ENCODE assay signal across 13 cellular contexts in genomic region chr2:173657996-173658717, GRCh38.
DNase-seq lines count a peak whose midpoint lies in the region; ATAC-seq, FAIRE-seq and TF ChIP-seq lines count a peak whose summit lies in the region.
"Had no signal": no experiment of that assay in that cellular context is flagged by ENCODE, and none has a peak within 500 bp of the region (broad histone marks: within the 10 kb centered on the region; RNA-seq: fewer than 3 reads in every experiment).

No MANE protein-coding gene starts in this region.

- FAIRE-seq in HTR-8/SVneo (lab: Jason Lieb, UNC): peak; percentile 91

- no peak overlapping the region for H3K27ac ChIP-seq in left lung
- H3K27ac ChIP-seq: SK-N-MC had no signal

- H3K9me3 Mint-ChIP-seq in brain: peaks cover 0 to 3% (median 0%) of the 10 kb centered on the region in 5 experiments
- no peaks in the 10 kb centered on the region for H3K9me3 Mint-ChIP-seq in stimulated activated naive B cell treated with anti-CD40 and anti-IgM and Interleukin-4, amounts not matched to agents 10 μg/mL and 1 μg/mL and 100 μg/mL, for 72 hours
- H3K9me3 Mint-ChIP-seq: H9 had no signal

- peaks cover 0 to 5% of the 10 kb centered on the region in 2 donors for H3K27me3 ChIP-seq in left lung

- intact Hi-C loops in left lung (cut with DNase I): no loop called here

- H3K27ac Mint-ChIP-seq in brain: peak overlapping the region in 3 of 5 experiments; percentile 22 to 66 (median 37)
- H3K27ac Mint-ChIP-seq in stimulated activated naive B cell treated with anti-CD40 and anti-IgM and Interleukin-4, amounts not matched to agents 10 μg/mL and 1 μg/mL and 100 μg/mL, for 72 hours: no peak overlapping the region
- H3K27ac Mint-ChIP-seq: H9 had no signal

- H3K27me3 Mint-ChIP-seq in brain: peaks cover 4% of the 10 kb centered on the region
- peaks cover 13 to 14% of the 10 kb centered on the region in 2 donors for H3K27me3 Mint-ChIP-seq in stimulated activated naive B cell treated with anti-CD40 and anti-IgM and Interleukin-4, amounts not matched to agents 10 μg/mL and 1 μg/mL and 100 μg/mL, for 72 hours

- peaks cover 70% of the 10 kb centered on the region for H3K4me1 Mint-ChIP-seq in brain
- no peaks in the 10 kb centered on the region for H3K4me1 Mint-ChIP-seq in stimulated activated naive B cell treated with anti-CD40 and anti-IgM and Interleukin-4, amounts not matched to agents 10 μg/mL and 1 μg/mL and 100 μg/mL, for 72 hours

- no peaks in the 10 kb centered on the region for H3K36me3 Mint-ChIP-seq in brain
- H3K36me3 Mint-ChIP-seq in stimulated activated naive B cell treated with anti-CD40 and anti-IgM and Interleukin-4, amounts not matched to agents 10 μg/mL and 1 μg/mL and 100 μg/mL, for 72 hours: no peaks in the 10 kb centered on the region

- ATAC-seq in left lung (peak; percentile 57), HG03354 (IDR thresholded peaks at IDR 0.05; ENCODE audit: poor library complexity, severe bottlenecking, unreplicated experiment) (no peak)
- no peak for ATAC-seq in stimulated activated naive B cell treated with anti-CD40 and anti-IgM and Interleukin-4, amounts not matched to agents 10 μg/mL and 1 μg/mL and 100 μg/mL, for 72 hours (replicated peaks)

- no peak overlapping the region for H3K4me3 ChIP-seq in left lung
- H3K4me3 ChIP-seq: SK-N-MC had no signal

- H3K36me3 ChIP-seq in left lung: no peaks in the 10 kb centered on the region

- H3K4me3 Mint-ChIP-seq in brain: no peak overlapping the region
- no peak overlapping the region for H3K4me3 Mint-ChIP-seq in stimulated activated naive B cell treated with anti-CD40 and anti-IgM and Interleukin-4, amounts not matched to agents 10 μg/mL and 1 μg/mL and 100 μg/mL, for 72 hours
- H3K4me3 Mint-ChIP-seq: H9 had no signal

- H3K4me1 ChIP-seq in left lung: no peaks in the 10 kb centered on the region

- H3K9me3 ChIP-seq in left lung: no peaks in the 10 kb centered on the region

- TF ChIP-seq CTCF in brain (conservative IDR thresholded peaks at IDR 0.05) (no peak), left lung (IDR thresholded peaks at IDR 0.05) (no peak)

- DNase-seq in AG08396 (ENCODE audit: low spot score) (peak; percentile 87), HTR-8/SVneo (ENCODE audit: insufficient read length, low spot score) (peak; percentile 75), left lung (no peak), HT-29 (ENCODE audit: low spot score) (no peak)
- no peak for DNase-seq in stimulated activated naive B cell treated with anti-CD40 and anti-IgM and Interleukin-4, amounts not matched to agents 10 μg/mL and 1 μg/mL and 100 μg/mL, for 72 hours
- DNase-seq in central memory CD4-positive, alpha-beta T cell: no peak
- DNase-seq: activated CD8-positive, alpha-beta memory T cell treated with anti-CD3 and anti-CD28 coated beads for 24 hours; glutamatergic neuron; H9; NCI-H2081 treated with DMSO at 0.1 percent for 48 hours had no signal

Comparison
In these comparisons a context has a peak if more than half of its experiments do, and no peak if none do; other contexts are left out.
1. DNase-seq: peak in AG08396 (single experiment) and HTR-8/SVneo (single experiment); none in left lung (0 of 2), stimulated activated naive B cell treated with anti-CD40 and anti-IgM and Interleukin-4, amounts not matched to agents 10 μg/mL and 1 μg/mL and 100 μg/mL, for 72 hours (single experiment), central memory CD4-positive, alpha-beta T cell (single experiment) and HT-29 (single experiment).